8 cellular contexts compared by ENCODE assay signal in the genomic region with DNA sequence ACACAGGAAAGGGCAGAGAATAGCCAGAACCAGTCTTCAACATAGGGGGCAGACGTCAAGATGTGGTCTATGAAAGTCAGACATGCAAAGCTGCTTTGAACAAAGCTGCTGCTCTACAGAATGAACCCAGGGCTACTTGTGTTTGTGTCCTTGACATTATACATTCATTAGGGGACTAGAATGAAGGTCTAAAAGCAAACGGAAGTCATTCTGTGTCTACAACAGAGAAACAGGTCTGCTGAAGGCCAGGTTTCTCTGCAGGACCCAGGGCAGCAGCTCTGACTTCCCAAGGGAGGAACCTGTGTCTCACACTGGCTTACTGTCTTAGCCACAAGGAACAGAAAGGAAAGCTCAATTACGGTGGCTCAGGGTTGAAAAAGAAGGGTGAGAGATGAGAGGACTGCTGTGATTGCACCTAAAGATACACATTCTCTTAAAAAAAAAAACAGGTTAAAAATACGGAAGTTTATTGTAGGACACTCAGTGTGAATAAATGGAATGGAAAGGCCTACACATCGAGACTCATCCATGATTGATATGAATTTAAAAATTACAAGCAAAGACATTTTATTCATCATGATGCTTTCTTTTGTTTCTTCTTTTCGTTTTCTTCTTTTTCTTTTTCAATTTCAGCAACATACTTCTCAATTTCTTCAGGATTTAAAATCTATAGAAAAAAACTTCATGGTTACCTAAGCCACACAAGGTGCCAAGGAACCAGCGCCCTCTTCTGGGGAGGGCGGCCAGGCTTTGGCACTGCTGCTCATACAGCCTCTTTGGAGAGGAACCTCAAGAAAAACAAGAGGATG. TPM values are rescaled to one million over a fixed set of nuclear protein-coding genes. Genes with fewer than 3 reads are reported as not detected.
DNase-seq lines count a peak whose midpoint lies in the region; ATAC-seq and TF ChIP-seq lines count a peak whose summit lies in the region.

No MANE protein-coding gene starts in this region.

- H3K9me3 ChIP-seq in left lung = no peaks in the 10 kb centered on the region

- no peaks in the 10 kb centered on the region for H3K27me3 ChIP-seq in left lung

- TF ChIP-seq CTCF in GM12873 (IDR thresholded peaks at IDR 0.05; ENCODE audit: insufficient read depth, low read depth, low read length, missing control alignments) (peak; percentile 72), left lung (IDR thresholded peaks at IDR 0.05) (peak; percentile 47 to 68)

- intact Hi-C loops in left lung (cut with DNase I) = loop anchor here in 1 of 2 donors (5.0 kb wide), 1 partner anchor 124 kb away; no protein-coding TSS in a partner anchor

- peaks cover 10 to 95% of the 10 kb centered on the region in 2 donors for H3K36me3 ChIP-seq in left lung

- ATAC-seq in activated CD4-positive, CD25-positive, alpha-beta regulatory T cell treated with anti-CD3 and anti-CD28 coated beads, Interleukin-2, amount 50 U/mL, for 24 hours = peak; percentile 62 to 64
- peak; percentile 71 for ATAC-seq in left lung
- no peak for ATAC-seq in HG02981 (IDR thresholded peaks at IDR 0.05; ENCODE audit: unreplicated experiment)

- H3K4me1 ChIP-seq in left lung = peaks cover 6 to 71% of the 10 kb centered on the region in 2 donors

- H3K27ac ChIP-seq in caudate nucleus (ENCODE audit: low read depth, low read length) (no peak overlapping the region), left lung (peak overlapping the region in 1 of 2 donors; percentile 2)

- DNase-seq in A172 (ENCODE audit: low spot score) = peak; percentile 65
- DNase-seq in NCI-H2196 (lab: John Stamatoyannopoulos, UW; ENCODE audit: unreplicated experiment) = peak; percentile 69
- peak in 32 of 61 donors; percentile 7 to 67 (median 24) for DNase-seq in caudate nucleus (lab: John Stamatoyannopoulos, UW)
- no peak for DNase-seq in left lung
- peak; percentile 53 to 76 (median 64) for DNase-seq in stimulated activated naive CD4-positive, alpha-beta T cell (lab: John Stamatoyannopoulos, UW)

- H3K4me3 ChIP-seq in left lung = no peak overlapping the region

RNA-seq across cellular contexts. Expression of a gene that starts 6.7 kb away (rescaled TPM):
- total RNA-seq in A172 (2014; rRNA removed; shearing (Covaris generic)) = 837 and 1,013 TPM in 2 replicates
- total RNA-seq in left lung = 100 to 1,000 TPM; 180 to 296 TPM

RNA-seq across cellular contexts. Expression of a gene that starts 7.1 kb away (rescaled TPM):
- 8.5 and 11.6 TPM in 2 replicates for total RNA-seq in A172 (2014; rRNA removed; shearing (Covaris generic))
- total RNA-seq in left lung = 10 to 100 TPM; 14.6 to 14.9 TPM

RNA-seq across cellular contexts. Expression of a gene that starts 14.2 kb away (rescaled TPM):
- 45.6 and 55.0 TPM in 2 replicates for total RNA-seq in A172 (2014; rRNA removed; shearing (Covaris generic))
- 10 to 100 TPM; 36.0 to 36.2 TPM for total RNA-seq in left lung

RNA-seq across cellular contexts. Expression of a gene that starts 46.3 kb away (rescaled TPM):
- total RNA-seq in A172 (2014; rRNA removed; shearing (Covaris generic)) = 14.9 and 16.1 TPM in 2 replicates
- total RNA-seq in left lung = 10 to 100 TPM; 25.5 to 29.6 TPM

Comparison
In these comparisons a context has a peak if more than half of its experiments do, and no peak if none do; other contexts are left out.
1. DNase-seq: peak in A172 (single experiment), NCI-H2196 (single experiment), caudate nucleus (32 of 61) and stimulated activated naive CD4-positive, alpha-beta T cell (6 of 6); none in left lung (0 of 2).